22 cellular contexts compared by ENCODE assay signal in the genomic region with DNA sequence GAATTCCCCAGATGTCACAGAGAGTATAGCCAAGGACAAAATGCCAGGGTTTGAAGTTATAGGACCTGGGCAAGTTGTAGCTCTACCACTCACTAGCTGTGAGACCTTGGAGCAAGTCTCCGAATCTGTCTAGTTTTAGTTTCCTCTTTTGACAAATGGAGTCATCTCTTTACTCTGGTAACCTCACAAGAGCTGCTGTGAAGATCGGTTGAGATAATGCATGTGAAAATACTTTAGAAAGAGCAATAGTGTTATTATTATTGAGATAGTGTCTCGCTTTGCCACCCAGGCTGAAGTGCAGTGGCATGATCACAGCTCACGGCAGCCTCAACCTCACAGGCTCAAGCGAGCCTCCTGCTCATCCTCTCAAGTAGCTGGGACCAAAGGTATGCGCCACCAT.
"Had no signal": no experiment of that assay in that cellular context is flagged by ENCODE, and none has a peak within 500 bp of the region (broad histone marks: within the 10 kb centered on the region; RNA-seq: fewer than 3 reads in every experiment).

No MANE protein-coding gene starts in this region.

- H3K27me3 Mint-ChIP-seq: progenitor cell of endocrine pancreas, type B pancreatic cell had no signal

- H3K4me3 Mint-ChIP-seq: nephron, type B pancreatic cell had no signal

- H3K36me3 ChIP-seq: esophagus muscularis mucosa, gastrocnemius medialis, heart right ventricle, pancreas, suprapubic skin, thyroid gland had no signal

- H3K4me3 ChIP-seq: coronary artery, esophagus muscularis mucosa, gastrocnemius medialis, heart right ventricle, mucosa of descending colon, pancreas, suprapubic skin, thyroid gland had no signal

- H3K9me3 Mint-ChIP-seq: nephron, type B pancreatic cell had no signal

- H3K27ac Mint-ChIP-seq: nephron, progenitor cell of endocrine pancreas, type B pancreatic cell had no signal

- H3K9me3 ChIP-seq: esophagus muscularis mucosa, gastrocnemius medialis, heart right ventricle, mucosa of descending colon, pancreas, suprapubic skin, thyroid gland had no signal

- H3K27me3 ChIP-seq: esophagus muscularis mucosa, gastrocnemius medialis, heart right ventricle, pancreas, suprapubic skin, thyroid gland had no signal

- H3K27ac ChIP-seq: coronary artery, epithelial cell of prostate, esophagus muscularis mucosa, gastrocnemius medialis, heart right ventricle, pancreas, suprapubic skin, thyroid gland had no signal

- ATAC-seq: gastrocnemius medialis; left lobe of liver; mucosa of descending colon; pancreas; right cardiac atrium; stimulated activated naive CD8-positive, alpha-beta T cell treated with anti-CD3 and anti-CD28 coated beads, Interleukin-15, Interleukin-2, amounts not matched to agents 100 U/mL and 50 U/mL, for 24 hours had no signal

- H3K4me1 ChIP-seq: esophagus muscularis mucosa had no signal

- H3K36me3 Mint-ChIP-seq: type B pancreatic cell had no signal

- DNase-seq: effector CD8-positive, alpha-beta T cell; gastrocnemius medialis; heart right ventricle; hypothalamus; islet precursor cell; mammary epithelial cell; mucosa of descending colon; occipital lobe; pancreas; right cardiac atrium; small intestine; stimulated activated CD4-positive, alpha-beta T cell treated with anti-CD3 and anti-CD28 coated beads, Interleukin-12 subunit alpha, Interleukin-12 subunit beta, amount 100 ng/mL, for 4 hours; stimulated activated naive CD8-positive, alpha-beta T cell treated with anti-CD3 and anti-CD28 coated beads, Interleukin-15, Interleukin-2, amounts not matched to agents 100 U/mL and 50 U/mL, for 24 hours; thyroid gland had no signal
